16 cellular contexts compared by ENCODE assay signal in genomic region chr13:76917755-76918481, GRCh38. TPM values are rescaled to one million over a fixed set of nuclear protein-coding genes. Genes with fewer than 3 reads are reported as not detected.
DNase-seq lines count a peak whose midpoint lies in the region; ATAC-seq and TF ChIP-seq lines count a peak whose summit lies in the region.
"Not testable (repeated sequence)": the region's sequence is repeated elsewhere in the genome, so short reads cannot be mapped to it uniquely, and the experiment has no call there.
"Had no signal": no experiment of that assay in that cellular context is flagged by ENCODE, and none has a peak within 500 bp of the region (broad histone marks: within the 10 kb centered on the region; RNA-seq: fewer than 3 reads in every experiment).

No MANE protein-coding gene starts in this region.

- H3K27me3 ChIP-seq in Caco-2 (replicated peaks; ENCODE audit: control insufficient read depth, insufficient read depth, low read length); adipocyte (replicated peaks; ENCODE audit: control insufficient read depth, insufficient read depth, low read length); trophoblast cell (ENCODE audit: insufficient read depth, low read length); aorta (ENCODE audit: control insufficient read depth in 1 of 2, insufficient read depth in 2 of 2, low read length in 1 of 2): not testable (repeated sequence)

- peak; percentile 28 to 56 for DNase-seq in Caco-2
- DNase-seq in M059J (ENCODE audit: low read depth) = peak; percentile 74
- peak; percentile 80 for DNase-seq in adipocyte (ENCODE audit: low read depth)
- peak; percentile 77 for DNase-seq in epithelial cell of esophagus (ENCODE audit: low read depth)
- DNase-seq in fibroblast of villous mesenchyme (ENCODE audit: low read depth) = peak; percentile 90
- DNase-seq in left kidney (ENCODE audit: low read depth, low spot score) = peak; percentile 23
- DNase-seq in trophoblast cell = peak; percentile 96 to 98
- DNase-seq in aorta = peak in 1 of 2 donors; percentile 68

- not testable (repeated sequence) for H3K4me1 ChIP-seq in Caco-2; trophoblast cell (ENCODE audit: control insufficient read depth in 1 of 2, insufficient read depth in 2 of 2, low read length in 2 of 2); aorta (ENCODE audit: control insufficient read depth in 1 of 2, insufficient read depth in 2 of 2, low read length in 2 of 2)
- H3K4me1 ChIP-seq in adipocyte (ENCODE audit: control insufficient read depth, insufficient read depth, low read length) = peaks cover 27% of the 10 kb centered on the region

- peak overlapping the region; percentile 77 for H3K18ac ChIP-seq in trophoblast cell (ENCODE audit: low read length)

- peak overlapping the region; percentile 31 for H2AK5ac ChIP-seq in trophoblast cell (ENCODE audit: low read length)

- H3K36me3 ChIP-seq in Caco-2 (ENCODE audit: control insufficient read depth, insufficient read depth, low read length); adipocyte (ENCODE audit: control insufficient read depth, insufficient read depth, low read length, severe bottlenecking); trophoblast cell (ENCODE audit: control insufficient read depth in 1 of 2, insufficient read depth in 2 of 2, low read length in 2 of 2); aorta (ENCODE audit: control insufficient read depth in 1 of 2, insufficient read depth in 2 of 2, low read length in 1 of 2): not testable (repeated sequence)

- peak overlapping the region; percentile 96 for H3K27ac ChIP-seq in trophoblast cell (ENCODE audit: low read depth, low read length)
- H3K27ac ChIP-seq in aorta (ENCODE audit: low read depth in 1 of 2, low read length in 2 of 2) = peak overlapping the region in 1 of 2 donors; percentile 27

- peak overlapping the region; percentile 51 for H3K27ac Mint-ChIP-seq in Caco-2 (ENCODE audit: unreplicated experiment)

- WGBS in trophoblast cell (ENCODE audit: extremely low coverage, insufficient coverage, insufficient read length) = no CpG with 5 or more reads among the region's 12 CpGs
- 44 to 46% methylated on average over 12 of the region's 12 CpGs for WGBS in aorta, 2 donors

- BruUV-seq in Caco-2 (replicated peaks; lab: Mats Ljungman, UMichigan) = not testable (repeated sequence)

- H2BK5ac ChIP-seq in trophoblast cell (ENCODE audit: low read depth, low read length, poor library complexity) = peak overlapping the region; percentile 81

- H4K8ac ChIP-seq in trophoblast cell (ENCODE audit: low read depth, low read length) = peak overlapping the region; percentile 85

- not testable (repeated sequence) for H3K23ac ChIP-seq in trophoblast cell (ENCODE audit: low read length)

- H3K27me3 Mint-ChIP-seq in Caco-2 (ENCODE audit: insufficient read depth, unreplicated experiment) = not testable (repeated sequence)

- peak overlapping the region; percentile 53 for H3K4ac ChIP-seq in trophoblast cell (ENCODE audit: low read depth, low read length)

- POLR2A ChIA-PET in Caco-2 (lab: Charles Lee) = not testable (repeated sequence)

- ATAC-seq in aorta (ENCODE audit: low FRiP score) = peak; percentile 73

- H4K12ac ChIP-seq in trophoblast cell (ENCODE audit: low read depth, low read length) = peak overlapping the region; percentile 49

- not testable (repeated sequence) for TF ChIP-seq CTCF in Caco-2 (IDR thresholded peaks at IDR 0.05; ENCODE audit: insufficient read depth in 1 of 2, low read depth in 1 of 2, low read length in 1 of 2, severe bottlenecking in 1 of 2, unreplicated experiment in 1 of 2); epithelial cell of esophagus (IDR thresholded peaks at IDR 0.05; ENCODE audit: insufficient read depth, low read depth, low read length, missing control alignments); fibroblast of villous mesenchyme (IDR thresholded peaks at IDR 0.05; ENCODE audit: insufficient read depth, low read depth, low read length)

- not testable (repeated sequence) for H3K4me3 Mint-ChIP-seq in Caco-2 (ENCODE audit: unreplicated experiment)

- peak overlapping the region; percentile 47 for H3K9ac ChIP-seq in adipocyte (ENCODE audit: low read length)
- not testable (repeated sequence) for H3K9ac ChIP-seq in trophoblast cell (ENCODE audit: low read length)

- H3K79me2 ChIP-seq in trophoblast cell (ENCODE audit: control insufficient read depth, insufficient read depth, low read length, poor library complexity) = not testable (repeated sequence)

- H3K14ac ChIP-seq in trophoblast cell (ENCODE audit: low read length) = peak overlapping the region; percentile 50

- peaks cover 13% of the 10 kb centered on the region for H3K79me1 ChIP-seq in trophoblast cell (ENCODE audit: low read length)

- peak overlapping the region; percentile 96 for H2BK12ac ChIP-seq in trophoblast cell (ENCODE audit: low read length)

- H2BK120ac ChIP-seq in trophoblast cell (ENCODE audit: insufficient read depth, low read length, poor library complexity) = peak overlapping the region; percentile 85

- intact Hi-C loops in Caco-2 (cut with micrococcal nuclease; ENCODE audit: unreplicated experiment); aorta (cut with DNase I): not testable (repeated sequence)

- H3K9me3 ChIP-seq in Caco-2; adipocyte (ENCODE audit: control insufficient read depth, low read length); trophoblast cell (ENCODE audit: insufficient read depth, low read depth, low read length); aorta (ENCODE audit: control insufficient read depth, low read length): not testable (repeated sequence)

- H4K91ac ChIP-seq in trophoblast cell (ENCODE audit: low read depth, low read length) = peak overlapping the region; percentile 96

- CTCF ChIA-PET in Caco-2 (lab: Charles Lee) = not testable (repeated sequence)

- H3K36me3 Mint-ChIP-seq in Caco-2 (ENCODE audit: insufficient read depth, unreplicated experiment) = not testable (repeated sequence)

- not testable (repeated sequence) for H3K4me3 ChIP-seq in Caco-2 (ENCODE audit: low read depth, low read length); adipocyte (ENCODE audit: low read length); epithelial cell of esophagus (ENCODE audit: low read length); fibroblast of villous mesenchyme (ENCODE audit: low read depth, low read length); trophoblast cell (ENCODE audit: low read depth, low read length); aorta (ENCODE audit: low read length in 2 of 2)

- peak overlapping the region; percentile 43 for H3K4me2 ChIP-seq in trophoblast cell (ENCODE audit: low read length)

- peaks cover 22% of the 10 kb centered on the region for H3K9me3 Mint-ChIP-seq in Caco-2 (ENCODE audit: unreplicated experiment)

- H2AFZ ChIP-seq in trophoblast cell (ENCODE audit: insufficient read depth, low read length, poor library complexity) = not testable (repeated sequence)

- not testable (repeated sequence) for H3K4me1 Mint-ChIP-seq in Caco-2 (ENCODE audit: low read depth, unreplicated experiment)

RNA-seq across cellular contexts. Expression of gene ACOD1, which starts 30.4 kb away (rescaled TPM):
- not detected in 2 replicates for total RNA-seq in Caco-2 (2022)
- not detected in 2 replicates for total RNA-seq in M059J (2014; rRNA removed; shearing (Covaris generic))
- not detected in 2 replicates for total RNA-seq in fibroblast of villous mesenchyme
- polyA plus RNA-seq in trophoblast cell (2013) = not detected in 2 replicates
- total RNA-seq in aorta = not detected
- not detected for polyA plus RNA-seq in aorta
- total RNA-seq: lung; naive thymus-derived CD4-positive, alpha-beta T cell; NCI-H460; ovary; PC-3; T-cell; uterus had no signal
- polyA plus RNA-seq: heart right ventricle; naive thymus-derived CD4-positive, alpha-beta T cell; ovary had no signal

RNA-seq across cellular contexts. Expression of gene KCTD12, which starts 31.7 kb away (rescaled TPM):
- total RNA-seq in Caco-2 (2022) = 1.8 and 3.2 TPM in 2 replicates
- 2.9 and 3.9 TPM in 2 replicates for total RNA-seq in M059J (2014; rRNA removed; shearing (Covaris generic))
- 16.1 and 18.6 TPM in 2 replicates for total RNA-seq in fibroblast of villous mesenchyme
- 52.2 and 52.5 TPM in 2 replicates for polyA plus RNA-seq in trophoblast cell (2013)
- 100 to 1,000 TPM in 1 of 2 donors, 10 to 100 TPM in 1; 98.7 to 137 TPM for total RNA-seq in aorta
- polyA plus RNA-seq in aorta = 10 to 100 TPM; 20.8 to 35.6 TPM
